In the genomic region with DNA sequence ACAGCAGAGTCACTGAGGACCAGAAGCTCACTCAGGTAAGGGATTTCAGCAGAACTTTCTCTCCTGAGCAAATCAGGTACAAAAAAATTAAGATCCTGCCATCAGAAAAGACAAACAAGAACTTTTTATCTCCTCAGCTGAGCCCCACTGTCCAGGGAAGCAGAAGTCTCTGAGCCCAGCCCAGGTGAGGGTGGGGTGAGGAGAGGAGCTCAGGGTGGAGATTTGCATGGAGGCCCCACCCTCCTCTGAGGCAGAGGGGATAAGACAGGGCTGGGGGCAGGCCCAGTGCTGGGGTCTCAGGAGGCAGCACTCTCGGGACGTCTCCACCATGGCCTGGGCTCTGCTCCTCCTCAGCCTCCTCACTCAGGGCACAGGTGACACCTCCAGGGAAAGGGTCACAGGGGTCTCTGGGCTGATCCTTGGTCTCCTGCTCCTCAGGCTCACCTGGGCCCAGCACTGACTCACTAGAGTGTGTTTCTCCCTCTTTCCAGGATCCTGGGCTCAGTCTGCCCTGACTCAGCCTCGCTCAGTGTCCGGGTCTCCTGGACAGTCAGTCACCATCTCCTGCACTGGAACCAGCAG, we compare ENCODE assay signal across 7 cellular contexts.
DNase-seq lines count a peak whose midpoint lies in the region; ATAC-seq, FAIRE-seq and TF ChIP-seq lines count a peak whose summit lies in the region.
"Not testable (repeated sequence)": the region's sequence is repeated elsewhere in the genome, so short reads cannot be mapped to it uniquely, and the experiment has no call there.

No MANE protein-coding gene starts in this region.

- intact Hi-C loops in K562 (cut with micrococcal nuclease); esophagus muscularis mucosa (cut with DNase I): not testable (repeated sequence)

- H3K14ac ChIP-seq in neuronal stem cell (ENCODE audit: low read length) = not testable (repeated sequence)

- H3K4me1 Mint-ChIP-seq in CD4-positive, CD25-positive, alpha-beta regulatory T cell = peaks cover 6 to 62% (median 19%) of the 10 kb centered on the region in 4 donors
- H3K4me1 Mint-ChIP-seq in CD8-positive, alpha-beta memory T cell = peaks cover 72 to 93% (median 76%) of the 10 kb centered on the region in 3 donors
- H3K4me1 Mint-ChIP-seq in activated CD4-positive, alpha-beta T cell treated with anti-CD3 and anti-CD28 coated beads, Interleukin-2, amount 10 ng/mL, durations not matched to agents 7 days and 5 days = peaks cover 41% of the 10 kb centered on the region
- H3K4me1 Mint-ChIP-seq in naive B cell = not testable (repeated sequence)

- not testable (repeated sequence) for H3K4me2 ChIP-seq in K562 (ENCODE audit: insufficient read depth, low read length); neuronal stem cell (ENCODE audit: insufficient read depth, low read length, poor library complexity, severe bottlenecking)

- not testable (repeated sequence) for H2BK120ac ChIP-seq in neuronal stem cell (ENCODE audit: low read depth, low read length)

- H3K18ac ChIP-seq in neuronal stem cell (ENCODE audit: low read length) = not testable (repeated sequence)

- peak overlapping the region; percentile 10 for H2BK5ac ChIP-seq in neuronal stem cell (ENCODE audit: low read length)

- H3K23ac ChIP-seq in neuronal stem cell (ENCODE audit: low read depth, low read length, poor library complexity) = peak overlapping the region; percentile 40

- TF ChIP-seq POLR2A in K562 (conservative IDR thresholded peaks at IDR 0.05); esophagus muscularis mucosa (IDR thresholded peaks at IDR 0.05; ENCODE audit: low read depth): not testable (repeated sequence)

- not testable (repeated sequence) for H3K27me3 ChIP-seq in CD4-positive, CD25-positive, alpha-beta regulatory T cell (ENCODE audit: control insufficient read depth, insufficient read depth, low read length); CD8-positive, alpha-beta memory T cell (ENCODE audit: insufficient read depth, low read length, poor library complexity, severe bottlenecking); neuronal stem cell (ENCODE audit: control insufficient read depth in 3 of 3, insufficient read depth in 3 of 3, low read depth in 1 of 3, low read length in 3 of 3)
- H3K27me3 ChIP-seq in K562 (ENCODE audit: control insufficient read depth in 2 of 2, insufficient read depth in 2 of 2, low read length in 2 of 2) (peaks cover 14 to 18% of the 10 kb centered on the region in 2 experiments), esophagus muscularis mucosa (peaks cover 0 to 22% (median 0%) of the 10 kb centered on the region in 4 donors)

- H3K4me3 ChIP-seq in CD4-positive, CD25-positive, alpha-beta regulatory T cell (ENCODE audit: low read depth, low read length); CD8-positive, alpha-beta memory T cell (ENCODE audit: low read length); K562; esophagus muscularis mucosa; neuronal stem cell (ENCODE audit: low read length in 2 of 2): not testable (repeated sequence)

- TF ChIP-seq EP300 in K562 (IDR thresholded peaks at IDR 0.05; ENCODE audit: low read length); esophagus muscularis mucosa (IDR thresholded peaks at IDR 0.05): not testable (repeated sequence)

- in situ Hi-C loops in K562 (cut with MboI) = not testable (repeated sequence)

- H2BK12ac ChIP-seq in neuronal stem cell (ENCODE audit: low read length) = not testable (repeated sequence)

- TF ChIP-seq RAD21 in K562 (CRISPR knock-in tag; conservative IDR thresholded peaks at IDR 0.05 in 1 of 2, IDR thresholded peaks at IDR 0.05 in 1 of 2) = not testable (repeated sequence)

- H3K27ac Mint-ChIP-seq in CD4-positive, CD25-positive, alpha-beta regulatory T cell = peak overlapping the region in 2 of 3 donors; percentile 71 to 80
- peak overlapping the region; percentile 85 to 99 (median 95) for H3K27ac Mint-ChIP-seq in CD8-positive, alpha-beta memory T cell
- H3K27ac Mint-ChIP-seq in activated CD4-positive, alpha-beta T cell treated with anti-CD3 and anti-CD28 coated beads, Interleukin-2, amount 10 ng/mL, durations not matched to agents 7 days and 5 days = peak overlapping the region; percentile 77
- H3K27ac Mint-ChIP-seq in naive B cell = peak overlapping the region in 2 of 6 donors; percentile 7 to 44

- not testable (repeated sequence) for H3K36me3 Mint-ChIP-seq in CD4-positive, CD25-positive, alpha-beta regulatory T cell; activated CD4-positive, alpha-beta T cell treated with anti-CD3 and anti-CD28 coated beads, Interleukin-2, amount 10 ng/mL, durations not matched to agents 7 days and 5 days (ENCODE audit: low read depth); naive B cell
- peaks cover 4 to 26% (median 19%) of the 10 kb centered on the region in 3 donors for H3K36me3 Mint-ChIP-seq in CD8-positive, alpha-beta memory T cell

- H3K79me2 ChIP-seq in K562 (ENCODE audit: control insufficient read depth, insufficient read depth, low read length) = not testable (repeated sequence)

- H3K9ac ChIP-seq in K562 (ENCODE audit: insufficient read depth in 1 of 2, low read depth in 2 of 2, low read length in 2 of 2); neuronal stem cell (ENCODE audit: low read depth, low read length, poor library complexity): not testable (repeated sequence)

- not testable (repeated sequence) for BruUV-seq in K562 (replicated peaks; lab: Mats Ljungman, UMichigan)

- H2BK15ac ChIP-seq in neuronal stem cell (ENCODE audit: low read length) = not testable (repeated sequence)

- H3K27me3 Mint-ChIP-seq in CD4-positive, CD25-positive, alpha-beta regulatory T cell; CD8-positive, alpha-beta memory T cell; activated CD4-positive, alpha-beta T cell treated with anti-CD3 and anti-CD28 coated beads, Interleukin-2, amount 10 ng/mL, durations not matched to agents 7 days and 5 days; naive B cell: not testable (repeated sequence)

- not testable (repeated sequence) for H4K8ac ChIP-seq in neuronal stem cell (ENCODE audit: low read depth, low read length)

- CTCF ChIA-PET in CD8-positive, alpha-beta memory T cell (lab: Charles Lee) = interaction anchor here (0.9 to 7.9 kb wide), 8 partner anchors 18 to 90 kb away, joined by 3 to 86 read pairs (median 36); no protein-coding TSS in a partner anchor
- CTCF ChIA-PET in activated CD4-positive, alpha-beta T cell treated with anti-CD3 and anti-CD28 coated beads, Interleukin-2, amount 10 ng/mL, durations not matched to agents 7 days and 5 days (lab: Charles Lee) = interaction anchor here (1.2 kb wide), 1 partner anchor 85 kb away, joined by 3 read pairs; no protein-coding TSS in a partner anchor
- CTCF ChIA-PET in K562 (lab: Yijun Ruan, JAX; ENCODE audit: low intra/inter-chr PET ratio) = interaction anchor here (1.0 to 1.4 kb wide), 4 partner anchors 8 to 85 kb away, joined by 3 to 5 read pairs (median 4); no protein-coding TSS in a partner anchor

- not testable (repeated sequence) for DNase-seq in CD4-positive, CD25-positive, alpha-beta regulatory T cell; CD8-positive, alpha-beta memory T cell; activated CD4-positive, alpha-beta T cell treated with anti-CD3 and anti-CD28 coated beads, Interleukin-2, amount 10 ng/mL, durations not matched to agents 7 days and 5 days; K562 (ENCODE audit: extremely low read depth in 1 of 4, low spot score in 3 of 4); naive B cell; neuronal stem cell (ENCODE audit: low spot score)
- peak; percentile 37 for DNase-seq in esophagus muscularis mucosa (ENCODE audit: extremely low spot score)

- not testable (repeated sequence) for H2AK5ac ChIP-seq in neuronal stem cell (ENCODE audit: low read depth, low read length)

- H3K36me3 ChIP-seq in CD4-positive, CD25-positive, alpha-beta regulatory T cell (ENCODE audit: control insufficient read depth, insufficient read depth, low read length); CD8-positive, alpha-beta memory T cell (ENCODE audit: insufficient read depth, low read length); K562 (ENCODE audit: control insufficient read depth, insufficient read depth, low read length); esophagus muscularis mucosa; neuronal stem cell (replicated peaks in 1 of 2; ENCODE audit: control insufficient read depth in 2 of 2, insufficient read depth in 2 of 2, low read length in 2 of 2): not testable (repeated sequence)

- H3K4me3 Mint-ChIP-seq in CD4-positive, CD25-positive, alpha-beta regulatory T cell = peak overlapping the region in 2 of 4 donors; percentile 35 to 39
- H3K4me3 Mint-ChIP-seq in CD8-positive, alpha-beta memory T cell = peak overlapping the region in 6 of 7 donors; percentile 51 to 89 (median 74)
- not testable (repeated sequence) for H3K4me3 Mint-ChIP-seq in activated CD4-positive, alpha-beta T cell treated with anti-CD3 and anti-CD28 coated beads, Interleukin-2, amount 10 ng/mL, durations not matched to agents 7 days and 5 days; naive B cell

- not testable (repeated sequence) for H3K79me1 ChIP-seq in neuronal stem cell (ENCODE audit: low read depth, low read length)

- not testable (repeated sequence) for H3K9me1 ChIP-seq in K562 (ENCODE audit: control insufficient read depth, insufficient read depth, low read length)

- not testable (repeated sequence) for ATAC-seq in CD4-positive, CD25-positive, alpha-beta regulatory T cell (ENCODE audit: low read depth in 2 of 2); K562
- ATAC-seq in naive B cell (ENCODE audit: low read depth in 2 of 2) = peak; percentile 50 to 54

- H3K4me1 ChIP-seq in CD4-positive, CD25-positive, alpha-beta regulatory T cell (ENCODE audit: control insufficient read depth, insufficient read depth, low read length, poor library complexity, severe bottlenecking) = peaks cover 52% of the 10 kb centered on the region
- peaks cover 52% of the 10 kb centered on the region for H3K4me1 ChIP-seq in CD8-positive, alpha-beta memory T cell (ENCODE audit: insufficient read depth, low read length)
- not testable (repeated sequence) for H3K4me1 ChIP-seq in K562 (replicated peaks in 1 of 2; ENCODE audit: control insufficient read depth in 2 of 2, insufficient read depth in 2 of 2, low read length in 2 of 2); esophagus muscularis mucosa; neuronal stem cell (ENCODE audit: control insufficient read depth in 2 of 2, insufficient read depth in 1 of 2, low read depth in 1 of 2, low read length in 2 of 2)

- POLR2A ChIA-PET in CD8-positive, alpha-beta memory T cell (lab: Charles Lee); activated CD4-positive, alpha-beta T cell treated with anti-CD3 and anti-CD28 coated beads, Interleukin-2, amount 10 ng/mL, durations not matched to agents 7 days and 5 days (lab: Charles Lee): not testable (repeated sequence)
- POLR2A ChIA-PET in K562 (lab: Yijun Ruan, JAX) = interaction anchor here (0.6 to 3.1 kb wide), 9 partner anchors 10 to 411 kb away, joined by 3 to 11 read pairs (median 4); no protein-coding TSS in a partner anchor

- FAIRE-seq in K562 (lab: Jason Lieb, UNC) = not testable (repeated sequence)

- not testable (repeated sequence) for H2AFZ ChIP-seq in K562 (ENCODE audit: low read depth, low read length); neuronal stem cell (ENCODE audit: low read length)

- not testable (repeated sequence) for TF ChIP-seq CTCF in K562 (IDR thresholded peaks at IDR 0.05 in 2 of 3, conservative IDR thresholded peaks at IDR 0.05 in 1 of 3; ENCODE audit: insufficient read depth in 2 of 3, low read depth in 1 of 3, low read length in 3 of 3); esophagus muscularis mucosa (IDR thresholded peaks at IDR 0.05)

- H3K4ac ChIP-seq in neuronal stem cell (ENCODE audit: low read length) = not testable (repeated sequence)

- not testable (repeated sequence) for H3K9me3 ChIP-seq in CD4-positive, CD25-positive, alpha-beta regulatory T cell (ENCODE audit: control insufficient read depth in 2 of 2, low read length in 2 of 2); CD8-positive, alpha-beta memory T cell (ENCODE audit: low read length); K562 (replicated peaks; ENCODE audit: control insufficient read depth, insufficient read depth, low read depth, low read length); esophagus muscularis mucosa; neuronal stem cell (replicated peaks in 1 of 2; ENCODE audit: control insufficient read depth in 2 of 2, insufficient read depth in 1 of 2, low read depth in 1 of 2, low read length in 2 of 2)

- H4K91ac ChIP-seq in neuronal stem cell (ENCODE audit: low read depth, low read length, poor library complexity) = not testable (repeated sequence)

- H3K9me3 Mint-ChIP-seq in CD4-positive, CD25-positive, alpha-beta regulatory T cell; CD8-positive, alpha-beta memory T cell; activated CD4-positive, alpha-beta T cell treated with anti-CD3 and anti-CD28 coated beads, Interleukin-2, amount 10 ng/mL, durations not matched to agents 7 days and 5 days; naive B cell: not testable (repeated sequence)

- peaks cover 32% of the 10 kb centered on the region for H4K20me1 ChIP-seq in K562 (replicated peaks; ENCODE audit: control insufficient read depth, insufficient read depth, low read length)

- WGBS in K562 (ENCODE audit: insufficient coverage, low coverage, missing lambda C conversion rate) = under 1% methylated on average over 4 of the region's 4 CpGs
- WGBS in esophagus muscularis mucosa = 72% methylated on average over 4 of the region's 4 CpGs
- no CpG with 5 or more reads among the region's 4 CpGs for WGBS in neuronal stem cell (ENCODE audit: extremely low coverage in 2 of 2, insufficient read length in 2 of 2, insufficient replicate concordance in 1 of 2), 2 donors

- not testable (repeated sequence) for H3K27ac ChIP-seq in CD4-positive, CD25-positive, alpha-beta regulatory T cell (ENCODE audit: insufficient read depth, low read length, poor library complexity, severe bottlenecking); CD8-positive, alpha-beta memory T cell (ENCODE audit: low read depth, low read length); K562 (ENCODE audit: extremely low read depth, low read depth, low read length); esophagus muscularis mucosa (replicated peaks in 1 of 4); neuronal stem cell (replicated peaks; ENCODE audit: low read length)
